In the genomic region with DNA sequence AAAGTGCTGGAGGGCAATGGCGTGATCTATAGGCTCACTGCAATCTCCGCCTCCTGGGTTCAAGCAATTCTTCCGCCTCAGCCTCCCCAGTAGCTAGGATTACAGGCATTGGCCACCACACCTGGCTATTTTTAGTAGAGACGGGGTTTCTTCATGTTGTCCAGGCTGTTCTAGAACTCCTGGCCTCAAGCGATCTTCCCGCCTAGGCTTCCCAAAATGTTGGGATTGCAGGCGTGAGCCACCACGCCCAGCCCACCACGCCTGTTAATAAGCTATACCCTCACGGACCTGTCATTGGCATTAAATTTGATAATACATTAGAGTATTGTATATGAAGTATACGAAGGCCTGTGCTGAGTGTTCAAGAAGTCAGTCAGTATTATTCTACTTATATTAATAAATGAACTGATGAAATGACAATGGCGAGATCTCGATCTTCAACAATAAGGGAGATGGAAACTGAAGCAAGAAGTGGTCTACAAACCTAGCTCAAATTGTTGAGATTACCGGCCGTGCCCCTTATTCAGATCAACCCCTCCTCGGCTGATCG, we compare ENCODE assay signal across 8 cellular contexts. TPM values are rescaled to one million over a fixed set of nuclear protein-coding genes. Genes with fewer than 3 reads are reported as not detected.
DNase-seq lines count a peak whose midpoint lies in the region; ATAC-seq and TF ChIP-seq lines count a peak whose summit lies in the region.

No MANE protein-coding gene starts in this region.

- H3K27ac Mint-ChIP-seq in activated T-cell treated with anti-CD3 and anti-CD28 coated beads, Interleukin-2, amount 50 U/mL, for 24 hours: peak overlapping the region; percentile 98

- no peaks in the 10 kb centered on the region for H3K36me3 ChIP-seq in adipocyte (ENCODE audit: control insufficient read depth, insufficient read depth, low read length, severe bottlenecking)
- peaks cover 0 to 2% (median 0%) of the 10 kb centered on the region in 4 donors for H3K36me3 ChIP-seq in liver (ENCODE audit: control insufficient read depth in 4 of 4, insufficient read depth in 3 of 4, low read depth in 1 of 4, low read length in 3 of 4)
- no peaks in the 10 kb centered on the region for H3K36me3 ChIP-seq in thyroid gland

- DNase-seq in activated T-cell treated with anti-CD3 and anti-CD28 coated beads, Interleukin-2, amount 50 U/mL, for 24 hours: no peak
- DNase-seq in activated T-cell treated with anti-CD3 and anti-CD28 coated beads for 4 hours (no peak), adipocyte (ENCODE audit: low read depth) (no peak), thyroid gland (peak in 1 of 2 donors; percentile 16), ecto neural progenitor cell (ENCODE audit: low spot score) (no peak), NCI-H748 treated with DMSO at 0.1 percent for 48 hours (lab: John Stamatoyannopoulos, UW) (no peak)

- H3K4me1 Mint-ChIP-seq in activated T-cell treated with anti-CD3 and anti-CD28 coated beads, Interleukin-2, amount 50 U/mL, for 24 hours (ENCODE audit: low read depth): peaks cover 20% of the 10 kb centered on the region

- no peak for TF ChIP-seq CTCF in liver (IDR thresholded peaks at IDR 0.05; ENCODE audit: low read depth, low read length, missing input control)
- TF ChIP-seq CTCF in thyroid gland (IDR thresholded peaks at IDR 0.05): no peak

- intact Hi-C loops in thyroid gland (cut with DNase I): no loop called here

- no peak for TF ChIP-seq POLR2A in thyroid gland (IDR thresholded peaks at IDR 0.05)

- WGBS in liver: 30% methylated on average over 17 of the region's 17 CpGs
- 29 to 31% methylated on average over 17 of the region's 17 CpGs for WGBS in thyroid gland, 2 donors

- H3K27me3 Mint-ChIP-seq in activated T-cell treated with anti-CD3 and anti-CD28 coated beads, Interleukin-2, amount 50 U/mL, for 24 hours: no peaks in the 10 kb centered on the region

- H3K9ac ChIP-seq in adipocyte (ENCODE audit: low read length): peak overlapping the region; percentile 96
- H3K9ac ChIP-seq in liver (ENCODE audit: low read depth in 1 of 2, low read length in 2 of 2): peak overlapping the region; percentile 77 to 90

- peaks cover 7% of the 10 kb centered on the region for H3K36me3 Mint-ChIP-seq in activated T-cell treated with anti-CD3 and anti-CD28 coated beads, Interleukin-2, amount 50 U/mL, for 24 hours (ENCODE audit: low read depth)

- H3K9me3 ChIP-seq in adipocyte (ENCODE audit: control insufficient read depth, low read length): no peaks in the 10 kb centered on the region
- H3K9me3 ChIP-seq in liver (ENCODE audit: control insufficient read depth in 4 of 4, low read length in 3 of 4): no peaks in the 10 kb centered on the region
- no peaks in the 10 kb centered on the region for H3K9me3 ChIP-seq in thyroid gland

- no peak for TF ChIP-seq RAD21 in liver (IDR thresholded peaks at IDR 0.05)

- H3K4me3 ChIP-seq in adipocyte (ENCODE audit: low read length) (peak overlapping the region; percentile 99), liver (ENCODE audit: low read depth in 1 of 3, low read length in 3 of 3) (peak overlapping the region; percentile 64 to 98 (median 73)), thyroid gland (replicated peaks in 1 of 3) (peak overlapping the region; percentile 60 to 91 (median 83))

- H3K9me3 Mint-ChIP-seq in activated T-cell treated with anti-CD3 and anti-CD28 coated beads, Interleukin-2, amount 50 U/mL, for 24 hours: peaks cover 2% of the 10 kb centered on the region

- H3K27me3 ChIP-seq in adipocyte (replicated peaks; ENCODE audit: control insufficient read depth, insufficient read depth, low read length) (no peaks in the 10 kb centered on the region), liver (ENCODE audit: control insufficient read depth in 4 of 4, insufficient read depth in 4 of 4, low read length in 3 of 4) (no peaks in the 10 kb centered on the region), thyroid gland (no peaks in the 10 kb centered on the region)

- H3K4me3 Mint-ChIP-seq in activated T-cell treated with anti-CD3 and anti-CD28 coated beads, Interleukin-2, amount 50 U/mL, for 24 hours: peak overlapping the region; percentile 98

- peak overlapping the region; percentile 62 to 91 for H3K27ac ChIP-seq in liver (ENCODE audit: low read depth in 1 of 2, low read length in 2 of 2)
- H3K27ac ChIP-seq in thyroid gland: peak overlapping the region; percentile 51 to 67 (median 62)

- H3K4me1 ChIP-seq in adipocyte (ENCODE audit: control insufficient read depth, insufficient read depth, low read length) (peaks cover 12% of the 10 kb centered on the region), liver (ENCODE audit: control insufficient read depth in 4 of 4, insufficient read depth in 4 of 4, low read length in 3 of 4) (peaks cover 0 to 15% (median 7%) of the 10 kb centered on the region in 4 donors), thyroid gland (peaks cover 3 to 14% of the 10 kb centered on the region in 2 donors)

- ATAC-seq in HG03159 (IDR thresholded peaks at IDR 0.05; ENCODE audit: unreplicated experiment): no peak

TF ChIP-seq in liver, 16 proteins besides CTCF, POLR2A, EP300 and RAD21:
- TF ChIP-seq GABPA (IDR thresholded peaks at IDR 0.05 in 1 of 2, conservative IDR thresholded peaks at IDR 0.05 in 1 of 2) (no peak), JUND (IDR thresholded peaks at IDR 0.05) (no peak), EGR1 (IDR thresholded peaks at IDR 0.05; ENCODE audit: low read depth in 2 of 2) (no peak), HNF4G (IDR thresholded peaks at IDR 0.05) (no peak), FOXA1 (IDR thresholded peaks at IDR 0.05) (no peak), YY1 (IDR thresholded peaks at IDR 0.05) (no peak), FOXA2 (IDR thresholded peaks at IDR 0.05) (no peak), TAF1 (conservative IDR thresholded peaks at IDR 0.05) (peak; percentile 25)
- TF ChIP-seq, protein P1, sequence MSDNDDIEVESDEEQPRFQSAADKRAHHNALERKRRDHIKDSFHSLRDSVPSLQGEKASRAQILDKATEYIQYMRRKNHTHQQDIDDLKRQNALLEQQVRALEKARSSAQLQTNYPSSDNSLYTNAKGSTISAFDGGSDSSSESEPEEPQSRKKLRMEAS (IDR thresholded peaks at IDR 0.05): no peak
- TF ChIP-seq, protein P2, sequence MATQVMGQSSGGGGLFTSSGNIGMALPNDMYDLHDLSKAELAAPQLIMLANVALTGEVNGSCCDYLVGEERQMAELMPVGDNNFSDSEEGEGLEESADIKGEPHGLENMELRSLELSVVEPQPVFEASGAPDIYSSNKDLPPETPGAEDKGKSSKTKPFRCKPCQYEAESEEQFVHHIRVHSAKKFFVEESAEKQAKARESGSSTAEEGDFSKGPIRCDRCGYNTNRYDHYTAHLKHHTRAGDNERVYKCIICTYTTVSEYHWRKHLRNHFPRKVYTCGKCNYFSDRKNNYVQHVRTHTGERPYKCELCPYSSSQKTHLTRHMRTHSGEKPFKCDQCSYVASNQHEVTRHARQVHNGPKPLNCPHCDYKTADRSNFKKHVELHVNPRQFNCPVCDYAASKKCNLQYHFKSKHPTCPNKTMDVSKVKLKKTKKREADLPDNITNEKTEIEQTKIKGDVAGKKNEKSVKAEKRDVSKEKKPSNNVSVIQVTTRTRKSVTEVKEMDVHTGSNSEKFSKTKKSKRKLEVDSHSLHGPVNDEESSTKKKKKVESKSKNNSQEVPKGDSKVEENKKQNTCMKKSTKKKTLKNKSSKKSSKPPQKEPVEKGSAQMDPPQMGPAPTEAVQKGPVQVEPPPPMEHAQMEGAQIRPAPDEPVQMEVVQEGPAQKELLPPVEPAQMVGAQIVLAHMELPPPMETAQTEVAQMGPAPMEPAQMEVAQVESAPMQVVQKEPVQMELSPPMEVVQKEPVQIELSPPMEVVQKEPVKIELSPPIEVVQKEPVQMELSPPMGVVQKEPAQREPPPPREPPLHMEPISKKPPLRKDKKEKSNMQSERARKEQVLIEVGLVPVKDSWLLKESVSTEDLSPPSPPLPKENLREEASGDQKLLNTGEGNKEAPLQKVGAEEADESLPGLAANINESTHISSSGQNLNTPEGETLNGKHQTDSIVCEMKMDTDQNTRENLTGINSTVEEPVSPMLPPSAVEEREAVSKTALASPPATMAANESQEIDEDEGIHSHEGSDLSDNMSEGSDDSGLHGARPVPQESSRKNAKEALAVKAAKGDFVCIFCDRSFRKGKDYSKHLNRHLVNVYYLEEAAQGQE (IDR thresholded peaks at IDR 0.05): peak; percentile 11

RNA-seq across cellular contexts. Expression of a gene that starts 0.8 kb away (rescaled TPM):
- total RNA-seq in liver (10 to 100 TPM; 10.3 to 24.6 TPM), thyroid gland (10 to 100 TPM; 41.8 to 78.7 (median 51.6) TPM)
- 1 to 10 TPM; 5.8 to 10.0 TPM for polyA plus RNA-seq in liver
